ENCODE assay signal across 18 cellular contexts in genomic region chr22:44801476-44801875, GRCh38. TPM values are rescaled to one million over a fixed set of nuclear protein-coding genes. Genes with fewer than 3 reads are reported as not detected.
A peak's percentile ranks its signal among the peaks of the same experiment; 100 is the strongest.
DNase-seq lines count a peak whose midpoint lies in the region; ATAC-seq and TF ChIP-seq lines count a peak whose summit lies in the region.
"Had no signal": no experiment of that assay in that cellular context is flagged by ENCODE, and none has a peak within 500 bp of the region (broad histone marks: within the 10 kb centered on the region; RNA-seq: fewer than 3 reads in every experiment).

No MANE protein-coding gene starts in this region.

- no peak overlapping the region for H3K9ac ChIP-seq in endodermal cell (ENCODE audit: extremely low read depth, low read length, poor library complexity, severe bottlenecking)
- H3K9ac ChIP-seq: GM23248 had no signal

- peaks cover 10% of the 10 kb centered on the region for H3K4me1 Mint-ChIP-seq in endodermal cell

- no peak for TF ChIP-seq CTCF in endodermal cell (conservative IDR thresholded peaks at IDR 0.05)

- no peak overlapping the region for H3K4me3 Mint-ChIP-seq in endodermal cell
- H3K4me3 Mint-ChIP-seq: CD4-positive, alpha-beta T cell had no signal

- WGBS in endodermal cell (ENCODE audit: insufficient coverage in 1 of 2, insufficient read length in 1 of 2), 2 experiments, result 72 to 81% methylated on average over 8 to 11 of the region's 11 CpGs

- H3K27me3 Mint-ChIP-seq in endodermal cell (ENCODE audit: insufficient read depth), result no peaks in the 10 kb centered on the region

- no peaks in the 10 kb centered on the region for H3K27me3 ChIP-seq in endodermal cell (ENCODE audit: control insufficient read depth, insufficient read depth, low read length, poor library complexity, severe bottlenecking)

- no peaks in the 10 kb centered on the region for H3K36me3 ChIP-seq in endodermal cell (ENCODE audit: control insufficient read depth, insufficient read depth, low read length)

- DNase-seq in NCI-H82 (lab: John Stamatoyannopoulos, UW), result peak; percentile 10
- no peak for DNase-seq in NCI-H82 treated with DMSO at 0.1 percent for 48 hours (lab: John Stamatoyannopoulos, UW; ENCODE audit: unreplicated experiment)
- DNase-seq in RPMI8226, result peak; percentile 49
- DNase-seq in endodermal cell, result peak; percentile 31
- no peak for DNase-seq in inferior parietal cortex (ENCODE audit: extremely low spot score)
- DNase-seq in SW 1271 (lab: John Stamatoyannopoulos, UW), result no peak
- DNase-seq: AML-193; Caco-2; CD4-positive, alpha-beta T cell; GM23248; HCEC 1CT had no signal

- H3K4me3 ChIP-seq in endodermal cell (ENCODE audit: low read length), result no peak overlapping the region
- H3K4me3 ChIP-seq: A549, GM23248 had no signal

- H3K9me3 ChIP-seq in endodermal cell (ENCODE audit: control insufficient read depth, low read length), result no peaks in the 10 kb centered on the region
- H3K9me3 ChIP-seq: A549, Caco-2 had no signal

- H3K27ac ChIP-seq in endodermal cell (ENCODE audit: low read depth, low read length), result no peak overlapping the region
- H3K27ac ChIP-seq: 22Rv1, A549, C4-2B, GM23248, HL-60 had no signal

- H3K4me1 ChIP-seq in endodermal cell (ENCODE audit: control insufficient read depth, insufficient read depth, low read length), result peaks cover 8% of the 10 kb centered on the region
- H3K4me1 ChIP-seq: A549, Caco-2 had no signal

- peaks cover 30% of the 10 kb centered on the region for H3K36me3 Mint-ChIP-seq in endodermal cell (ENCODE audit: low read depth)

- ATAC-seq in GM21447 (IDR thresholded peaks at IDR 0.05; ENCODE audit: unreplicated experiment), result no peak
- ATAC-seq: A549 had no signal

- peaks cover 5% of the 10 kb centered on the region for H3K9me3 Mint-ChIP-seq in endodermal cell
- H3K9me3 Mint-ChIP-seq: CD4-positive, alpha-beta T cell had no signal

- H3K27ac Mint-ChIP-seq in endodermal cell, result no peak overlapping the region
- H3K27ac Mint-ChIP-seq: CD4-positive, alpha-beta T cell had no signal

RNA-seq across cellular contexts. Expression of gene ARHGAP8, which starts 49.1 kb away (rescaled TPM):
- total RNA-seq in endodermal cell, result 10 to 100 TPM; 45.2 to 51.3 TPM
- polyA plus RNA-seq in endodermal cell (2013, experiment 1 of 2), result 9.3 TPM
- polyA plus RNA-seq in endodermal cell (2013, experiment 2 of 2), result 4.3 TPM
- total RNA-seq: H4, HT1080 had no signal
- polyA plus RNA-seq: GM23248 had no signal

Comparison
In these comparisons a context has a peak if more than half of its experiments do, and no peak if none do; other contexts are left out.
1. DNase-seq: peak in NCI-H82 (single experiment), RPMI8226 (single experiment) and endodermal cell (single experiment); none in NCI-H82 treated with DMSO at 0.1 percent for 48 hours (single experiment), inferior parietal cortex (single experiment) and SW 1271 (0 of 2).